ENCODE assay signal across 8 cellular contexts in genomic region chr4:153759407-153760226, GRCh38. TPM values are rescaled to one million over a fixed set of nuclear protein-coding genes. Genes with fewer than 3 reads are reported as not detected.
DNase-seq lines count a peak whose midpoint lies in the region; ATAC-seq, FAIRE-seq and TF ChIP-seq lines count a peak whose summit lies in the region.

RNF175 (minus strand) TSS chr4:153760024; CDS start chr4:153759862, 162 bp downstream.

- intact Hi-C loops in GM12878 (cut with micrococcal nuclease; ENCODE audit: unreplicated experiment): no loop called here

- DNase-seq in activated CD4-positive, alpha-beta T cell treated with anti-CD3 and anti-CD28 coated beads for 48 hours: peak; percentile 36
- DNase-seq in activated CD4-positive, alpha-beta T cell treated with anti-CD3 and anti-CD28 coated beads, Interleukin-2, amount 50 U/mL, for 4 hours: no peak
- DNase-seq in GM12878 (ENCODE audit: low read depth, low spot score): no peak
- peak; percentile 63 for DNase-seq in iPS-NIHi7 (ENCODE audit: extremely low spot score)
- DNase-seq in stimulated activated CD4-positive, alpha-beta T cell treated with anti-CD3 and anti-CD28 coated beads, Interleukin-4, amount 100 ng/mL, for 1 hour: peak; percentile 29
- DNase-seq in central memory CD4-positive, alpha-beta T cell: no peak
- no peak for DNase-seq in pons (ENCODE audit: low spot score)

- POLR2A ChIA-PET in GM12878 (lab: Charles Lee): no interaction called here

- no peaks in the 10 kb centered on the region for H4K20me1 ChIP-seq in GM12878 (ENCODE audit: control insufficient read depth, insufficient read depth)

- H3K79me2 ChIP-seq in GM12878 (ENCODE audit: control insufficient read depth, insufficient read depth, low read length): no peaks in the 10 kb centered on the region

- H3K9me3 ChIP-seq in GM12878 (replicated peaks; ENCODE audit: control insufficient read depth, insufficient read depth, low read length): no peaks in the 10 kb centered on the region; the same call in 2 of the 3 replicates

- no peak within 1 kb of the TSS for H3K9ac ChIP-seq in GM12878 (ENCODE audit: control insufficient read depth, insufficient read depth, low read length)

- H3K36me3 ChIP-seq in GM12878 (ENCODE audit: control insufficient read depth in 2 of 2, insufficient read depth in 2 of 2, low read length in 1 of 2): no peaks in the 10 kb centered on the region

- TF ChIP-seq RAD21 in GM12878 (IDR thresholded peaks at IDR 0.05; ENCODE audit: insufficient read depth, low read depth, low read length): no peak

- FAIRE-seq in GM12878 (lab: Jason Lieb, UNC): no peak

- H3K27ac ChIP-seq in GM12878 (ENCODE audit: control insufficient read depth, insufficient read depth): no peak within 1 kb of the TSS

- TF ChIP-seq EP300 in GM12878 (IDR thresholded peaks at IDR 0.05; ENCODE audit: borderline replicate concordance in 1 of 2, control insufficient read depth in 1 of 2, low read depth in 2 of 2, low read length in 2 of 2): no peak

- H3K27me3 ChIP-seq in GM12878 (replicated peaks in 1 of 2; ENCODE audit: control insufficient read depth in 2 of 2, insufficient read depth in 2 of 2, low read length in 1 of 2): peaks cover 4 to 10% of the 10 kb centered on the region in 2 experiments

- RAD21 ChIA-PET in GM12878 (lab: Charles Lee; ENCODE audit: unreplicated experiment): no interaction called here

- no peak within 1 kb of the TSS for H3K4me2 ChIP-seq in GM12878 (ENCODE audit: control insufficient read depth, insufficient read depth)

- SMC1A ChIA-PET in GM12878 (lab: Charles Lee; ENCODE audit: uncharacterized antibody, unreplicated experiment): no interaction called here

- TF ChIP-seq CTCF in GM12878 (IDR thresholded peaks at IDR 0.05 in 2 of 3, conservative IDR thresholded peaks at IDR 0.05 in 1 of 3; ENCODE audit: control insufficient read depth in 2 of 3, extremely low read depth in 1 of 3, insufficient read depth in 1 of 3, low read depth in 3 of 3, low read length in 3 of 3): no peak

- 49% methylated on average over 46 of the region's 74 CpGs for WGBS in GM12878 (ENCODE audit: insufficient coverage, insufficient replicate concordance, low lambda C conversion rate, missing lambda C conversion rate)

- CTCF ChIA-PET in GM12878 (lab: Yijun Ruan, JAX): no interaction called here

- TF ChIP-seq POLR2A in GM12878 (IDR thresholded peaks at IDR 0.05; ENCODE audit: low read depth, low read length): no peak

- no peak within 1 kb of the TSS for H2AFZ ChIP-seq in GM12878 (ENCODE audit: control insufficient read depth, low read depth, low read length)

- BruUV-seq in GM12878 (replicated peaks; lab: Mats Ljungman, UMichigan): no TSS peak

- in situ Hi-C loops in GM12878 (cut with MboI): no loop called here

- no peaks in the 10 kb centered on the region for H3K4me1 ChIP-seq in GM12878 (ENCODE audit: control insufficient read depth, insufficient read depth, low read length)

- ATAC-seq in GM12878 (no peak), HG02678 (IDR thresholded peaks at IDR 0.05; ENCODE audit: unreplicated experiment) (no peak)

- H3K4me3 ChIP-seq in GM12878: no peak within 1 kb of the TSS

TF ChIP-seq in GM12878, 131 proteins besides CTCF, POLR2A, EP300 and RAD21:
- no peak for TF ChIP-seq PBX3 (IDR thresholded peaks at IDR 0.05; ENCODE audit: insufficient replicate concordance, low read depth, low read length)
- no peak for TF ChIP-seq CBFB (IDR thresholded peaks at IDR 0.05; ENCODE audit: low read depth)
- TF ChIP-seq SUZ12 (IDR thresholded peaks at IDR 0.05; ENCODE audit: unreplicated experiment): peak; percentile 49
- TF ChIP-seq RELA (IDR thresholded peaks at IDR 0.05; ENCODE audit: borderline replicate concordance, partially characterized antibody): no peak
- TF ChIP-seq CBX3 (IDR thresholded peaks at IDR 0.05; ENCODE audit: borderline replicate concordance, low read depth): no peak
- TF ChIP-seq NKRF (conservative IDR thresholded peaks at IDR 0.05): no peak
- TF ChIP-seq PML (IDR thresholded peaks at IDR 0.05; ENCODE audit: low read length): no peak
- no peak for TF ChIP-seq HCFC1 (IDR thresholded peaks at IDR 0.05; ENCODE audit: low read length)
- TF ChIP-seq KLF5 (IDR thresholded peaks at IDR 0.05; ENCODE audit: partially characterized antibody): no peak
TF ChIP-seq in GM12878: peak in this region for 1.

RNA-seq across cellular contexts. Expression of gene RNF175, which starts in this region (rescaled TPM):
- total RNA-seq in GM12878 (2013; cell fraction: nucleolus; rRNA removed): not detected in 2 replicates
- not detected in 2 replicates for total RNA-seq in GM12878 (2014; rRNA removed)
- total RNA-seq in GM12878 (2014; rRNA removed; fragmentation: Illumina TruSeq; extraction: Trizol): not detected in 2 replicates
- not detected in 2 replicates for total RNA-seq in GM12878 (2021)
- polyA plus RNA-seq in GM12878 (2011; ENCODE audit: low read depth): not detected
- not detected in 2 replicates for polyA plus RNA-seq in GM12878 (2011; rRNA removed)
- not detected in 2 replicates for polyA plus RNA-seq in GM12878 (2011; cell fraction: cytosol; rRNA removed)
- polyA plus RNA-seq in GM12878 (2011; cell fraction: nucleus; rRNA removed): not detected in 2 replicates
- not detected in 2 replicates for polyA plus RNA-seq in GM12878 (2012)
- polyA plus RNA-seq in GM12878 (2014; fragmentation: Illumina TruSeq; extraction: Trizol): not detected in 2 replicates
- polyA plus RNA-seq in GM12878 (2014; fragmentation: Nextera tagmentation; extraction: Ambion mirVana): not detected
- polyA plus RNA-seq in GM12878 (2014; rRNA removed): not detected in 2 replicates
- polyA plus RNA-seq in GM12878 (2016; fragmentation: Nextera tagmentation; extraction: Ambion mirVana): not detected
- polyA minus RNA-seq in GM12878 (2011; rRNA and poly(A)+ RNA removed): not detected in 2 replicates
- polyA minus RNA-seq in GM12878 (2011; cell fraction: cytosol; rRNA and poly(A)+ RNA removed): not detected in 2 replicates
- polyA minus RNA-seq in GM12878 (2011; cell fraction: nucleus; rRNA and poly(A)+ RNA removed): not detected in 2 replicates

Comparison
In these comparisons a context has a peak if more than half of its experiments do, and no peak if none do; other contexts are left out.
1. DNase-seq: peak in activated CD4-positive, alpha-beta T cell treated with anti-CD3 and anti-CD28 coated beads for 48 hours (single experiment), iPS-NIHi7 (single experiment) and stimulated activated CD4-positive, alpha-beta T cell treated with anti-CD3 and anti-CD28 coated beads, Interleukin-4, amount 100 ng/mL, for 1 hour (single experiment); none in activated CD4-positive, alpha-beta T cell treated with anti-CD3 and anti-CD28 coated beads, Interleukin-2, amount 50 U/mL, for 4 hours (0 of 2), GM12878 (single experiment), central memory CD4-positive, alpha-beta T cell (single experiment) and pons (single experiment).